Comparison of ENCODE assay signal across 20 cellular contexts in genomic region chr15:101712078-101712477, GRCh38.
"Had no signal": no experiment of that assay in that cellular context is flagged by ENCODE, and none has a peak within 500 bp of the region (broad histone marks: within the 10 kb centered on the region; RNA-seq: fewer than 3 reads in every experiment).

No MANE protein-coding gene starts in this region.

- H3K9me3 ChIP-seq: gastroesophageal sphincter, lower lobe of right lung, spleen, tibial nerve had no signal

- H3K4me1 ChIP-seq: gastroesophageal sphincter, lower lobe of right lung, spleen, tibial nerve had no signal

- H3K27me3 ChIP-seq: gastroesophageal sphincter, spleen, tibial nerve had no signal

- ATAC-seq: gastroesophageal sphincter; left lobe of liver; lower lobe of right lung; natural killer cell treated with Interleukin-12 subunit alpha and Interleukin-12 subunit beta and Interleukin-15 and Interleukin-18, amount 100 ng/mL, for 72 hours; right cardiac atrium had no signal

- H3K27ac ChIP-seq: gastroesophageal sphincter, lower lobe of right lung, SK-N-MC, spleen, tibial nerve had no signal

- H3K4me3 ChIP-seq: gastroesophageal sphincter, lower lobe of right lung, SK-N-MC, spleen, tibial nerve had no signal

- H3K4me3 Mint-ChIP-seq: activated naive CD8-positive, alpha-beta T cell treated with anti-CD3 and anti-CD28 coated beads for 36 hours; natural killer cell treated with Interleukin-12 subunit alpha and Interleukin-12 subunit beta and Interleukin-15 and Interleukin-18, amount 100 ng/mL, for 72 hours had no signal

- H3K27ac Mint-ChIP-seq: activated naive CD8-positive, alpha-beta T cell treated with anti-CD3 and anti-CD28 coated beads for 36 hours had no signal

- H3K9me3 Mint-ChIP-seq: activated naive CD8-positive, alpha-beta T cell treated with anti-CD3 and anti-CD28 coated beads for 36 hours; natural killer cell treated with Interleukin-12 subunit alpha and Interleukin-12 subunit beta and Interleukin-15 and Interleukin-18, amount 100 ng/mL, for 72 hours had no signal

- H3K27me3 Mint-ChIP-seq: activated naive CD8-positive, alpha-beta T cell treated with anti-CD3 and anti-CD28 coated beads for 36 hours; natural killer cell treated with Interleukin-12 subunit alpha and Interleukin-12 subunit beta and Interleukin-15 and Interleukin-18, amount 100 ng/mL, for 72 hours had no signal

- DNase-seq: activated CD4-positive, alpha-beta T cell treated with anti-CD3 and anti-CD28 coated beads, Interleukin-2, amount 50 U/mL, for 4 hours; activated CD4-positive, CD25-positive, alpha-beta regulatory T cell treated with anti-CD3 and anti-CD28 coated beads, Interleukin-2, amount 50 U/mL, for 72 hours; activated naive CD4-positive, alpha-beta T cell; activated naive CD8-positive, alpha-beta T cell treated with anti-CD3 and anti-CD28 coated beads for 36 hours; activated T-cell treated with anti-CD3 and anti-CD28 coated beads, Interleukin-2, amount 50 U/mL, for 48 hours; amniotic stem cell; central memory CD4-positive, alpha-beta T cell; head of caudate nucleus; kidney glomerular epithelial cell; lower lobe of right lung; mesendoderm; posterior cingulate gyrus; right cardiac atrium; spleen; stimulated activated naive CD4-positive, alpha-beta T cell treated with Interleukin-2 at 50 U/mL for 16 hours had no signal
